In genomic region chr2:239873656-239874635, GRCh38 we compare ENCODE assay signal across 21 cellular contexts.
A peak's percentile ranks its signal among the peaks of the same experiment; 100 is the strongest.
DNase-seq lines count a peak whose midpoint lies in the region; ATAC-seq, FAIRE-seq and TF ChIP-seq lines count a peak whose summit lies in the region.
"Had no signal": no experiment of that assay in that cellular context is flagged by ENCODE, and none has a peak within 500 bp of the region (broad histone marks: within the 10 kb centered on the region; RNA-seq: fewer than 3 reads in every experiment).

No MANE protein-coding gene starts in this region.

- peaks cover 9% of the 10 kb centered on the region for H3K27me3 Mint-ChIP-seq in activated CD8-positive, alpha-beta memory T cell treated with anti-CD3 and anti-CD28 coated beads, Interleukin-2, amount 10 ng/mL, durations not matched to agents 7 days and 5 days

- no peaks in the 10 kb centered on the region for H3K36me3 Mint-ChIP-seq in activated CD8-positive, alpha-beta memory T cell treated with anti-CD3 and anti-CD28 coated beads, Interleukin-2, amount 10 ng/mL, durations not matched to agents 7 days and 5 days
- H3K36me3 Mint-ChIP-seq: activated naive CD8-positive, alpha-beta T cell treated with anti-CD3 and anti-CD28 coated beads for 36 hours; naive thymus-derived CD4-positive, alpha-beta T cell had no signal

- H3K27me3 ChIP-seq in testis: no peaks in the 10 kb centered on the region
- H3K27me3 ChIP-seq: ascending aorta had no signal

- H3K27ac Mint-ChIP-seq in activated CD8-positive, alpha-beta memory T cell treated with anti-CD3 and anti-CD28 coated beads, Interleukin-2, amount 10 ng/mL, durations not matched to agents 7 days and 5 days: no peak overlapping the region
- H3K27ac Mint-ChIP-seq: activated naive CD8-positive, alpha-beta T cell treated with anti-CD3 and anti-CD28 coated beads for 36 hours; naive thymus-derived CD4-positive, alpha-beta T cell had no signal

- CTCF ChIA-PET in activated CD8-positive, alpha-beta memory T cell treated with anti-CD3 and anti-CD28 coated beads, Interleukin-2, amount 10 ng/mL, durations not matched to agents 7 days and 5 days (lab: Charles Lee): no interaction called here

- H3K9me3 ChIP-seq in testis: no peaks in the 10 kb centered on the region
- H3K9me3 ChIP-seq: ascending aorta, HAP-1, heart left ventricle, left lung had no signal

- no peak for TF ChIP-seq CTCF in testis (IDR thresholded peaks at IDR 0.05)

- H3K4me3 Mint-ChIP-seq in activated CD8-positive, alpha-beta memory T cell treated with anti-CD3 and anti-CD28 coated beads, Interleukin-2, amount 10 ng/mL, durations not matched to agents 7 days and 5 days: no peak overlapping the region
- H3K4me3 Mint-ChIP-seq: activated naive CD8-positive, alpha-beta T cell treated with anti-CD3 and anti-CD28 coated beads for 36 hours; central memory CD8-positive, alpha-beta T cell; naive thymus-derived CD4-positive, alpha-beta T cell had no signal

- no peak for TF ChIP-seq POLR2A in testis (IDR thresholded peaks at IDR 0.05)

- no peak overlapping the region for H3K27ac ChIP-seq in testis
- H3K27ac ChIP-seq: ascending aorta, epithelial cell of prostate, heart left ventricle, HL-60, left lung had no signal

- no peaks in the 10 kb centered on the region for H3K36me3 ChIP-seq in testis (ENCODE audit: low read depth, missing control alignments)
- H3K36me3 ChIP-seq: ascending aorta, HAP-1, heart left ventricle, left lung had no signal

- no peaks in the 10 kb centered on the region for H3K9me3 Mint-ChIP-seq in activated CD8-positive, alpha-beta memory T cell treated with anti-CD3 and anti-CD28 coated beads, Interleukin-2, amount 10 ng/mL, durations not matched to agents 7 days and 5 days (ENCODE audit: low read depth)
- H3K9me3 Mint-ChIP-seq: activated naive CD8-positive, alpha-beta T cell treated with anti-CD3 and anti-CD28 coated beads for 36 hours; central memory CD8-positive, alpha-beta T cell; naive thymus-derived CD4-positive, alpha-beta T cell had no signal

- no peak for FAIRE-seq in urothelium cell line (lab: Jason Lieb, UNC)
- FAIRE-seq: TTC549 had no signal

- H3K4me3 ChIP-seq in testis: no peak overlapping the region
- H3K4me3 ChIP-seq: ascending aorta, HAP-1, heart left ventricle, left lung had no signal

- no peaks in the 10 kb centered on the region for H3K4me1 Mint-ChIP-seq in activated CD8-positive, alpha-beta memory T cell treated with anti-CD3 and anti-CD28 coated beads, Interleukin-2, amount 10 ng/mL, durations not matched to agents 7 days and 5 days
- H3K4me1 Mint-ChIP-seq: activated naive CD8-positive, alpha-beta T cell treated with anti-CD3 and anti-CD28 coated beads for 36 hours; central memory CD8-positive, alpha-beta T cell had no signal

- whole genome bisulfite sequencing in testis, 2 donors: 67 to 82% methylated on average over 28 of the region's 28 CpGs

- peak; percentile 26 for ATAC-seq in Right ventricle myocardium inferior
- ATAC-seq in left cardiac atrium: no peak
- no peak for ATAC-seq in activated CD8-positive, alpha-beta memory T cell treated with anti-CD3 and anti-CD28 coated beads, Interleukin-2, amount 10 ng/mL, durations not matched to agents 7 days and 5 days
- ATAC-seq: heart left ventricle; left lung; naive thymus-derived CD4-positive, alpha-beta T cell had no signal

- intact Hi-C loops in Right ventricle myocardium inferior (cut with DNase I): no loop called here
- intact Hi-C loops in left cardiac atrium (cut with DNase I): no loop called here
- intact Hi-C loops in testis (cut with DNase I; ENCODE audit: low total_unique reads): no loop called here

- DNase-seq in Right ventricle myocardium inferior (ENCODE audit: missing footprints) (peak; percentile 44), left cardiac atrium (no peak), left kidney (ENCODE audit: low read depth, low spot score) (peak; percentile 22), testis (peak; percentile 7), urothelium cell line (ENCODE audit: low spot score) (no peak), cerebellar cortex (ENCODE audit: low spot score) (no peak), cerebellar nuclear complex (lab: John Stamatoyannopoulos, UW) (no peak)
- DNase-seq in activated CD8-positive, alpha-beta memory T cell treated with anti-CD3 and anti-CD28 coated beads, Interleukin-2, amount 10 ng/mL, durations not matched to agents 7 days and 5 days: peak; percentile 18
- DNase-seq: activated naive CD8-positive, alpha-beta T cell treated with anti-CD3 and anti-CD28 coated beads for 36 hours; C1 segment of cervical spinal cord; heart left ventricle; naive thymus-derived CD4-positive, alpha-beta T cell; NCI-H1092; NCI-H187 treated with DMSO at 0.1 percent for 48 hours had no signal

- H3K4me1 ChIP-seq in testis: no peaks in the 10 kb centered on the region
- H3K4me1 ChIP-seq: ascending aorta, HAP-1, heart left ventricle, left lung had no signal

Comparison
In these comparisons a context has a peak if more than half of its experiments do, and no peak if none do; other contexts are left out.
1. DNase-seq: peak in Right ventricle myocardium inferior (single experiment), activated CD8-positive, alpha-beta memory T cell treated with anti-CD3 and anti-CD28 coated beads, Interleukin-2, amount 10 ng/mL, durations not matched to agents 7 days and 5 days (single experiment), left kidney (single experiment) and testis (single experiment); none in left cardiac atrium (single experiment), urothelium cell line (single experiment), cerebellar cortex (single experiment) and cerebellar nuclear complex (0 of 2).